In the genomic region with DNA sequence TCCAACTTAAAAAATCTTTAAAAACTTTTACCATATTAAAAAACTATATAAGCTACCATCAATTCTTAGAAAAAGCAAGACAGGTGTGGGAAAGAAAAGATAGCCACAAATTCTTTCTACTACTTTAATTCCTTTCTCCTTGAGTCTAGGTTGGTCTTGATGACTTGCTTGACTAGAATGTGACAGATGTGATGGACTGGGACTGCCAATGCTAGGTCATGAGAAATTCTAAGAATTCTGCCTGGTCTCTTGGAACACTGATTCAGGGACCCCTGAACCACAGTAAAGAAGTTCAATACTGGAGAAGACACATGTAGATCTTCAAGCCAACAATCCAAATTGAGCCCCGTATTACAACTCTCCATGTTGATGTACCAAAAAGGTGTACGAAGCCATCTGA, we compare ENCODE assay signal across 10 cellular contexts.
"Had no signal": no experiment of that assay in that cellular context is flagged by ENCODE, and none has a peak within 500 bp of the region (broad histone marks: within the 10 kb centered on the region; RNA-seq: fewer than 3 reads in every experiment).

No MANE protein-coding gene starts in this region.

- H3K4me2 ChIP-seq: KMS-11 had no signal

- H2AFZ ChIP-seq: GM23248 had no signal

- H3K9ac ChIP-seq: GM23248, KMS-11 had no signal

- H3K27me3 Mint-ChIP-seq: IgD-negative memory B cell had no signal

- H3K4me1 Mint-ChIP-seq: H9 had no signal

- DNase-seq: GM23248, GOT3, H9, HCEC 1CT, KBM-7 had no signal

- FAIRE-seq: H54, HepG2 had no signal

- H3K4me3 ChIP-seq: GM23248 had no signal

- H3K27ac ChIP-seq: GM23248, HL-60, KMS-11 had no signal

- H3K4me3 Mint-ChIP-seq: H9, IgD-negative memory B cell had no signal

- H3K9me3 Mint-ChIP-seq: H9 had no signal

- H3K27ac Mint-ChIP-seq: H9, IgD-negative memory B cell had no signal
